ENCODE assay signal across 25 cellular contexts in genomic region chr5:67063055-67063454, GRCh38.
"Had no signal": no experiment of that assay in that cellular context is flagged by ENCODE, and none has a peak within 500 bp of the region (broad histone marks: within the 10 kb centered on the region; RNA-seq: fewer than 3 reads in every experiment).

No MANE protein-coding gene starts in this region.

- H3K27me3 Mint-ChIP-seq: activated naive CD4-positive, alpha-beta T cell treated with anti-CD3 and anti-CD28 coated beads, Interleukin-2, amount 10 ng/mL, durations not matched to agents 7 days and 5 days; naive thymus-derived CD4-positive, alpha-beta T cell; stimulated activated memory B cell treated with anti-CD40 and anti-IgM and Interleukin-4, amounts not matched to agents 10 μg/mL and 1 μg/mL and 100 μg/mL, for 72 hours had no signal

- DNase-seq: activated CD4-positive, alpha-beta T cell treated with anti-CD3 and anti-CD28 coated beads for 1 hour; activated CD4-positive, alpha-beta T cell treated with anti-CD3 and anti-CD28 coated beads, Interleukin-2, amount 50 U/mL, for 4 hours; activated naive CD4-positive, alpha-beta T cell treated with anti-CD3 and anti-CD28 coated beads, Interleukin-2, amount 10 ng/mL, durations not matched to agents 7 days and 5 days; activated T-cell treated with anti-CD3 and anti-CD28 coated beads, Interleukin-2, amount 50 U/mL, for 48 hours; amygdala; colonic mucosa; endodermal cell; glutamatergic neuron; hypothalamus; islet precursor cell; naive thymus-derived CD4-positive, alpha-beta T cell; occipital lobe; small intestine; stimulated activated CD4-positive, alpha-beta T cell treated with anti-CD3 and anti-CD28 coated beads, Interleukin-15, amount 100 ng/mL, for 24 hours; stomach; T-helper 1 cell; WERI-Rb-1 had no signal

- H3K4me3 ChIP-seq: colonic mucosa, lung, stomach, suprapubic skin, tibial nerve had no signal

- H3K4me3 Mint-ChIP-seq: activated naive CD4-positive, alpha-beta T cell treated with anti-CD3 and anti-CD28 coated beads, Interleukin-2, amount 10 ng/mL, durations not matched to agents 7 days and 5 days; endodermal cell; naive thymus-derived CD4-positive, alpha-beta T cell; neural crest cell; stimulated activated memory B cell treated with anti-CD40 and anti-IgM and Interleukin-4, amounts not matched to agents 10 μg/mL and 1 μg/mL and 100 μg/mL, for 72 hours had no signal

- H3K27ac Mint-ChIP-seq: activated naive CD4-positive, alpha-beta T cell treated with anti-CD3 and anti-CD28 coated beads, Interleukin-2, amount 10 ng/mL, durations not matched to agents 7 days and 5 days; endodermal cell; stimulated activated memory B cell treated with anti-CD40 and anti-IgM and Interleukin-4, amounts not matched to agents 10 μg/mL and 1 μg/mL and 100 μg/mL, for 72 hours had no signal

- H3K4me1 ChIP-seq: colonic mucosa, tibial nerve had no signal

- H3K27ac ChIP-seq: colonic mucosa, stomach, suprapubic skin, tibial nerve, WERI-Rb-1 had no signal

- H3K9me3 Mint-ChIP-seq: activated naive CD4-positive, alpha-beta T cell treated with anti-CD3 and anti-CD28 coated beads, Interleukin-2, amount 10 ng/mL, durations not matched to agents 7 days and 5 days; endodermal cell; stimulated activated memory B cell treated with anti-CD40 and anti-IgM and Interleukin-4, amounts not matched to agents 10 μg/mL and 1 μg/mL and 100 μg/mL, for 72 hours had no signal

- H3K4me1 Mint-ChIP-seq: stimulated activated memory B cell treated with anti-CD40 and anti-IgM and Interleukin-4, amounts not matched to agents 10 μg/mL and 1 μg/mL and 100 μg/mL, for 72 hours had no signal

- H3K9me3 ChIP-seq: colonic mucosa, stomach, suprapubic skin, tibial nerve had no signal

- H3K36me3 ChIP-seq: colonic mucosa, suprapubic skin, tibial nerve, WERI-Rb-1 had no signal

- H3K27me3 ChIP-seq: colonic mucosa, stomach, suprapubic skin, tibial nerve had no signal

- ATAC-seq: naive thymus-derived CD4-positive, alpha-beta T cell; sciatic nerve; stimulated activated memory B cell treated with anti-CD40 and anti-IgM and Interleukin-4, amounts not matched to agents 10 μg/mL and 1 μg/mL and 100 μg/mL, for 72 hours had no signal

- FAIRE-seq: small intestine, TTC549, urothelium cell line had no signal
